ENCODE assay signal across 8 cellular contexts in the genomic region with DNA sequence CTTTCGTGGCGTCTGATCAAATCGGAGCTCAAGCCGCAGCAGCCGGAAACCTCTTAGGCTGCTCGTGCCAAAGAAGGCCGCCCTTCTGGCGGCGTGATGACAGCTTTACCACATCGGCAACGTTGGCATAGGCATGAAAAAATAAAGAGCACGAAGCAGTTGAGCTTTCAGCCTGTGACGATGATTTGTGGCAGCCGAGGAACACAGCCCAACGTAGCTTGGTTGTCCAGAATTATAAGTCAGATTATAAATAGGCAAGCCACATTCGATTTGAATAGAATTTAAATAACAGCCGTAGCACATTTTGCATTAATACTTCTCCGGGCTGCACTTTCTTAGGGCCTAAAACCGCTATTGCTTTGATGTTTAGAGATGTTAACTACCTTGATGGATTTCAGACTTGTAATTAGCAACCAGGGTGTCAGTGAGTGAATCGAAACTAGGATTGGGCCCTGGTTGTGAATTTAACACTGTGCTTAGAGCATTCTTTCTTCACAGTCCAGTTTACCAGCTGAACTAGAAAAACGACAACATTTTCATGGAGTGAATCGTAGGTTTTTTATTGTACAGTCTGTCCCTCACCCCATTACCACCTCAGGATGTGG. TPM values are rescaled to one million over a fixed set of nuclear protein-coding genes. Genes with fewer than 3 reads are reported as not detected.
A peak's percentile ranks its signal among the peaks of the same experiment; 100 is the strongest.
DNase-seq lines count a peak whose midpoint lies in the region; ATAC-seq and TF ChIP-seq lines count a peak whose summit lies in the region.

No MANE protein-coding gene starts in this region.

- intact Hi-C loops in CD4-positive, alpha-beta memory T cell (cut with micrococcal nuclease): no loop called here

- H3K4me1 Mint-ChIP-seq in CD4-positive, alpha-beta memory T cell: peaks cover 14 to 65% (median 39%) of the 10 kb centered on the region in 4 donors

- peak overlapping the region; percentile 100 for H3K27ac ChIP-seq in CD4-positive, alpha-beta memory T cell (ENCODE audit: low read depth, low read length)
- H3K27ac ChIP-seq in RWPE1: peak overlapping the region; percentile 97

- no peaks in the 10 kb centered on the region for H3K9me3 ChIP-seq in CD4-positive, alpha-beta memory T cell (ENCODE audit: control insufficient read depth in 1 of 2, low read length in 2 of 2)
- H3K9me3 ChIP-seq in neuron (ENCODE audit: low read length): no peaks in the 10 kb centered on the region

- POLR2A ChIA-PET in CD4-positive, alpha-beta memory T cell (lab: Charles Lee; ENCODE audit: partially characterized antibody): interaction anchor here (0.6 to 7.8 kb wide), 48 partner anchors 8 to 1758 kb away, joined by 3 to 198 read pairs (median 5); partner anchors contain the start of genes AHI1, HBS1L, MAP3K5 and MAP7
- POLR2A ChIA-PET in RWPE1 (lab: Yijun Ruan, JAX; ENCODE audit: low non-redundant PET): interaction anchor here (0.7 kb wide), 1 partner anchor 14 kb away, joined by 3 read pairs; no protein-coding TSS in a partner anchor

- peaks cover 9 to 33% of the 10 kb centered on the region in 2 donors for H3K36me3 Mint-ChIP-seq in CD4-positive, alpha-beta memory T cell

- H3K9me3 Mint-ChIP-seq in CD4-positive, alpha-beta memory T cell: peaks cover 0 to 12% (median 2%) of the 10 kb centered on the region in 8 donors

- no peak for TF ChIP-seq CTCF in RWPE1 (conservative IDR thresholded peaks at IDR 0.05; ENCODE audit: low read depth)

- H3K27me3 ChIP-seq in CD4-positive, alpha-beta memory T cell (ENCODE audit: insufficient read depth, low read length): no peaks in the 10 kb centered on the region
- H3K27me3 ChIP-seq in neuron (ENCODE audit: insufficient read depth, low read length): no peaks in the 10 kb centered on the region

- no peaks in the 10 kb centered on the region for H3K36me3 ChIP-seq in CD4-positive, alpha-beta memory T cell (ENCODE audit: insufficient read depth, low read length)
- no peaks in the 10 kb centered on the region for H3K36me3 ChIP-seq in neuron (ENCODE audit: insufficient read depth, low read length)

- H3K27me3 Mint-ChIP-seq in CD4-positive, alpha-beta memory T cell: peaks cover 5% of the 10 kb centered on the region in 2 donors

- peak overlapping the region; percentile 99 to 100 (median 100) for H3K27ac Mint-ChIP-seq in CD4-positive, alpha-beta memory T cell

- CTCF ChIA-PET in CD4-positive, alpha-beta memory T cell (lab: Charles Lee; ENCODE audit: partially characterized antibody): interaction anchor here (0.6 to 4.0 kb wide), 11 partner anchors 21 to 1235 kb away, joined by 3 to 17 read pairs (median 4); partner anchors contain the start of genes AHI1, HBS1L, MAP3K5 and MTFR2
- CTCF ChIA-PET in RWPE1 (lab: Yijun Ruan, JAX): interaction anchor here (0.5 to 1.6 kb wide), 2 partner anchors 27 to 533 kb away, joined by 3 to 6 read pairs; no protein-coding TSS in a partner anchor

- peak; percentile 88 to 95 (median 93) for DNase-seq in CD4-positive, alpha-beta memory T cell
- DNase-seq in KG1 (lab: John Stamatoyannopoulos, UW) (peak; percentile 73), RWPE1 (ENCODE audit: low spot score) (peak; percentile 46), fibroblast of the conjunctiva (ENCODE audit: low read depth) (peak; percentile 86), stromal cell of bone marrow (ENCODE audit: low read depth) (peak; percentile 87)
- DNase-seq in activated T-helper 9 cell treated with anti-CD3 and anti-CD28 coated beads, Interleukin-2, amount 50 U/mL, for 16 hours (ENCODE audit: low read depth): peak; percentile 62

- peak overlapping the region; percentile 47 for H2AFZ ChIP-seq in neuron (ENCODE audit: low read depth, low read length)

- H3K4me3 ChIP-seq in CD4-positive, alpha-beta memory T cell (ENCODE audit: low read length in 2 of 2): peak overlapping the region; percentile 92 to 94
- peak overlapping the region; percentile 92 for H3K4me3 ChIP-seq in neuron (ENCODE audit: low read length)

- peak; percentile 27 for ATAC-seq in GM21515 (IDR thresholded peaks at IDR 0.05; ENCODE audit: unreplicated experiment)

- H3K4me3 Mint-ChIP-seq in CD4-positive, alpha-beta memory T cell: peak overlapping the region; percentile 93 to 100 (median 100)

- H3K4me1 ChIP-seq in CD4-positive, alpha-beta memory T cell (ENCODE audit: insufficient read depth, low read length): peaks cover 49% of the 10 kb centered on the region
- peaks cover 22% of the 10 kb centered on the region for H3K4me1 ChIP-seq in neuron (ENCODE audit: insufficient read depth, low read length)

RNA-seq across cellular contexts. Expression of gene BCLAF1, which starts 0.9 kb away (rescaled TPM):
- total RNA-seq in CD4-positive, alpha-beta memory T cell: 100 to 1,000 TPM; 233 to 242 TPM
- 100 to 1,000 TPM in 1 of 2 donors, 10 to 100 TPM in 1; 81.9 to 114 TPM for polyA plus RNA-seq in CD4-positive, alpha-beta memory T cell

RNA-seq across cellular contexts. Expression of gene MTFR2, which starts 40.4 kb away (rescaled TPM):
- 1 to 10 TPM; 1.2 TPM for total RNA-seq in CD4-positive, alpha-beta memory T cell
- 1 to 10 TPM in 1 of 2 donors, under 1 TPM in 1; 0.55 to 1.1 TPM for polyA plus RNA-seq in CD4-positive, alpha-beta memory T cell

Comparison
In these comparisons a context has a peak if more than half of its experiments do, and no peak if none do; other contexts are left out.
1. Peak in every context shown above with its lines: DNase-seq, ATAC-seq, H3K4me3 ChIP-seq and H3K27ac ChIP-seq.